ENCODE assay signal across 8 cellular contexts in genomic region chr6:32190054-32190945, GRCh38. TPM values are rescaled to one million over a fixed set of nuclear protein-coding genes. Genes with fewer than 3 reads are reported as not detected.
DNase-seq lines count a peak whose midpoint lies in the region; ATAC-seq and TF ChIP-seq lines count a peak whose summit lies in the region.

A gene with protein sequence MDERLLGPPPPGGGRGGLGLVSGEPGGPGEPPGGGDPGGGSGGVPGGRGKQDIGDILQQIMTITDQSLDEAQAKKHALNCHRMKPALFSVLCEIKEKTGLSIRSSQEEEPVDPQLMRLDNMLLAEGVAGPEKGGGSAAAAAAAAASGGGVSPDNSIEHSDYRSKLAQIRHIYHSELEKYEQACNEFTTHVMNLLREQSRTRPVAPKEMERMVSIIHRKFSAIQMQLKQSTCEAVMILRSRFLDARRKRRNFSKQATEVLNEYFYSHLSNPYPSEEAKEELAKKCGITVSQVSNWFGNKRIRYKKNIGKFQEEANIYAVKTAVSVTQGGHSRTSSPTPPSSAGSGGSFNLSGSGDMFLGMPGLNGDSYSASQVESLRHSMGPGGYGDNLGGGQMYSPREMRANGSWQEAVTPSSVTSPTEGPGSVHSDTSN (minus strand): TSS chr6:32190202. CDS start chr6:32189915, 287 bp downstream.

- POLR2A ChIA-PET in activated naive CD8-positive, alpha-beta T cell treated with anti-CD3 and anti-CD28 coated beads, Interleukin-2, amount 10 ng/mL, durations not matched to agents 7 days and 5 days (lab: Charles Lee) = interaction anchor here (0.6 to 5.7 kb wide), 12 partner anchors 9 to 1206 kb away, joined by 3 to 61 read pairs (median 4); partner anchors contain the start of genes AGPAT1, ATF6B, FKBPL and RGL2

- H3K9me2 ChIP-seq in SU-DHL-6 (replicated peaks; ENCODE audit: insufficient read depth, low read length) = no peaks in the 10 kb centered on the region

- H3K9ac ChIP-seq in SU-DHL-6 (ENCODE audit: low read length) = peak within 1 kb of the TSS; percentile 91

- peak; percentile 87 for TF ChIP-seq POLR2A in ovary (IDR thresholded peaks at IDR 0.05)

- H3K4me1 Mint-ChIP-seq in activated naive CD8-positive, alpha-beta T cell treated with anti-CD3 and anti-CD28 coated beads, Interleukin-2, amount 10 ng/mL, durations not matched to agents 7 days and 5 days = peaks cover 47% of the 10 kb centered on the region

- peak within 1 kb of the TSS; percentile 60 for H3K4me3 ChIP-seq in SU-DHL-6 (ENCODE audit: insufficient read depth, low read length, poor library complexity, severe bottlenecking)
- H3K4me3 ChIP-seq in ovary = peak within 1 kb of the TSS; percentile 55
- H3K4me3 ChIP-seq in thoracic aorta = peak within 1 kb of the TSS; percentile 86

- no peaks in the 10 kb centered on the region for H3K9me3 ChIP-seq in SU-DHL-6 (ENCODE audit: insufficient read depth, low read length)
- H3K9me3 ChIP-seq in ovary = no peaks in the 10 kb centered on the region
- no peaks in the 10 kb centered on the region for H3K9me3 ChIP-seq in thoracic aorta

- WGBS in ovary, 3 donors = 7 to 9% (median 8%) methylated on average over 21 to 25 of the region's 25 CpGs

- peak within 1 kb of the TSS; percentile 87 for H3K27ac ChIP-seq in SU-DHL-6 (ENCODE audit: low read depth, low read length)
- peak within 1 kb of the TSS; percentile 93 to 95 for H3K27ac ChIP-seq in ovary
- H3K27ac ChIP-seq in thoracic aorta = peak within 1 kb of the TSS; percentile 91 to 97

- no peaks in the 10 kb centered on the region for H3K27me3 Mint-ChIP-seq in activated naive CD8-positive, alpha-beta T cell treated with anti-CD3 and anti-CD28 coated beads, Interleukin-2, amount 10 ng/mL, durations not matched to agents 7 days and 5 days

- H3K36me3 Mint-ChIP-seq in activated naive CD8-positive, alpha-beta T cell treated with anti-CD3 and anti-CD28 coated beads, Interleukin-2, amount 10 ng/mL, durations not matched to agents 7 days and 5 days = peaks cover 50% of the 10 kb centered on the region

- H3K36me3 ChIP-seq in SU-DHL-6 (ENCODE audit: low read length) (no peaks in the 10 kb centered on the region), ovary (no peaks in the 10 kb centered on the region), thoracic aorta (peaks cover 10% of the 10 kb centered on the region)

- H2AFZ ChIP-seq in SU-DHL-6 (ENCODE audit: low read depth, low read length, severe bottlenecking) = no peak within 1 kb of the TSS

- peaks cover 30% of the 10 kb centered on the region for H3F3A ChIP-seq in SU-DHL-6 (ENCODE audit: insufficient read depth)

- H3K27me3 ChIP-seq in SU-DHL-6 (ENCODE audit: low read length) (no peaks in the 10 kb centered on the region), ovary (no peaks in the 10 kb centered on the region), thoracic aorta (replicated peaks; ENCODE audit: insufficient read depth) (no peaks in the 10 kb centered on the region)

- H3K27ac Mint-ChIP-seq in activated naive CD8-positive, alpha-beta T cell treated with anti-CD3 and anti-CD28 coated beads, Interleukin-2, amount 10 ng/mL, durations not matched to agents 7 days and 5 days = peak within 1 kb of the TSS; percentile 98

- intact Hi-C loops in head of caudate nucleus (cut with DNase I) = no loop called here
- intact Hi-C loops in ovary (cut with DNase I) = loop anchor here in 1 of 4 donors (10.0 kb wide), 1 partner anchor 785 kb away; no protein-coding TSS in a partner anchor

- H3K4me2 ChIP-seq in SU-DHL-6 (ENCODE audit: low read depth, low read length, poor library complexity, severe bottlenecking) = peak within 1 kb of the TSS; percentile 95

- TF ChIP-seq EP300 in ovary (IDR thresholded peaks at IDR 0.05) = no peak

- TF ChIP-seq CTCF in SU-DHL-6 (IDR thresholded peaks at IDR 0.05; ENCODE audit: insufficient read depth, low read length, poor library complexity, severe bottlenecking) (no peak), ovary (IDR thresholded peaks at IDR 0.05) (no peak), thoracic aorta (IDR thresholded peaks at IDR 0.05) (no peak)

- H3K9me3 Mint-ChIP-seq in activated naive CD8-positive, alpha-beta T cell treated with anti-CD3 and anti-CD28 coated beads, Interleukin-2, amount 10 ng/mL, durations not matched to agents 7 days and 5 days = no peaks in the 10 kb centered on the region

- H3K4me1 ChIP-seq in ovary (ENCODE audit: insufficient read depth) (peaks cover 5% of the 10 kb centered on the region), thoracic aorta (ENCODE audit: control insufficient read depth in 1 of 2, low read depth in 2 of 2) (peaks cover 16 to 47% of the 10 kb centered on the region in 2 donors)

- H4K20me1 ChIP-seq in SU-DHL-6 (ENCODE audit: low read depth, low read length) = no peaks in the 10 kb centered on the region

- peaks cover 30% of the 10 kb centered on the region for H3K79me2 ChIP-seq in SU-DHL-6 (ENCODE audit: insufficient read depth, low read length)

- peak within 1 kb of the TSS; percentile 98 for H3K4me3 Mint-ChIP-seq in activated naive CD8-positive, alpha-beta T cell treated with anti-CD3 and anti-CD28 coated beads, Interleukin-2, amount 10 ng/mL, durations not matched to agents 7 days and 5 days

- peak; percentile 62 for ATAC-seq in activated naive CD8-positive, alpha-beta T cell treated with anti-CD3 and anti-CD28 coated beads, Interleukin-2, amount 10 ng/mL, durations not matched to agents 7 days and 5 days (ENCODE audit: low read depth)
- ATAC-seq in thoracic aorta (ENCODE audit: insufficient number of reproducible peaks, low FRiP score, low read depth) = peak; percentile 66

- DNase-seq in DMS79 treated with DMSO at 0.1 percent for 48 hours (lab: John Stamatoyannopoulos, UW) (peak; percentile 88), HCEC 1CT (peak; percentile 82), NCI-H1105 (lab: John Stamatoyannopoulos, UW) (peak; percentile 85), head of caudate nucleus (peak; percentile 73 to 98 (median 90)), ovary (peak; percentile 90 to 96 (median 95)), thoracic aorta (ENCODE audit: low spot score) (peak; percentile 90)
- peak; percentile 74 for DNase-seq in activated naive CD8-positive, alpha-beta T cell treated with anti-CD3 and anti-CD28 coated beads, Interleukin-2, amount 10 ng/mL, durations not matched to agents 7 days and 5 days

RNA-seq across cellular contexts. Expression of the gene that starts here (rescaled TPM):
- total RNA-seq in activated naive CD8-positive, alpha-beta T cell treated with anti-CD3 and anti-CD28 coated beads, Interleukin-2, amount 10 ng/mL, durations not matched to agents 7 days and 5 days = 100 to 1,000 TPM; 107 to 112 TPM
- total RNA-seq in ovary (100 to 1,000 TPM in 4 of 7 donors, 10 to 100 TPM in 3; 39.3 to 110 (median 100) TPM), thoracic aorta (10 to 100 TPM; 35.7 to 59.4 TPM)
- polyA plus RNA-seq in ovary = 10 to 100 TPM; 74.0 to 75.5 TPM

Comparison
In these comparisons a context has a peak if more than half of its experiments do, and no peak if none do; other contexts are left out.
1. Peak in every context shown above with its lines: DNase-seq, ATAC-seq, H3K4me3 ChIP-seq and H3K27ac ChIP-seq.